In genomic region chr3:70360985-70361384, GRCh38 we compare ENCODE assay signal across 11 cellular contexts. TPM values are rescaled to one million over a fixed set of nuclear protein-coding genes. Genes with fewer than 3 reads are reported as not detected.
DNase-seq lines count a peak whose midpoint lies in the region; ATAC-seq and TF ChIP-seq lines count a peak whose summit lies in the region.
"Had no signal": no experiment of that assay in that cellular context is flagged by ENCODE, and none has a peak within 500 bp of the region (broad histone marks: within the 10 kb centered on the region; RNA-seq: fewer than 3 reads in every experiment).

No MANE protein-coding gene starts in this region.

- H3K4me3 Mint-ChIP-seq in progenitor cell of endocrine pancreas (ENCODE audit: low read depth): no peak overlapping the region

- peaks cover 6% of the 10 kb centered on the region for H3K27me3 Mint-ChIP-seq in progenitor cell of endocrine pancreas

- TF ChIP-seq CTCF in GM13977 (IDR thresholded peaks at IDR 0.05; ENCODE audit: extremely low read depth, insufficient read depth, missing control alignments) (no peak), epithelial cell of esophagus (IDR thresholded peaks at IDR 0.05; ENCODE audit: insufficient read depth, low read depth, low read length, missing control alignments) (no peak), osteoblast (IDR thresholded peaks at IDR 0.05; ENCODE audit: extremely low read depth, low read depth, low read length) (no peak), progenitor cell of endocrine pancreas (IDR thresholded peaks at IDR 0.05; ENCODE audit: unreplicated experiment) (no peak)

- in situ Hi-C loops in GM13977 (cut with MboI; ENCODE audit: low pct_unique_long_range_greater_than_20kb, low sequenced_read_pairs, unreplicated experiment): loop anchor here (25.0 kb wide), 1 partner anchor 249 kb away; no protein-coding TSS in a partner anchor

- peaks cover 6% of the 10 kb centered on the region for H3K4me1 Mint-ChIP-seq in progenitor cell of endocrine pancreas (ENCODE audit: low read depth)

- no peak overlapping the region for H3K4me3 ChIP-seq in epithelial cell of esophagus (ENCODE audit: low read length)
- H3K4me3 ChIP-seq in osteoblast (ENCODE audit: insufficient read depth, low read length): no peak overlapping the region

- H3K27ac ChIP-seq in osteoblast (ENCODE audit: low read depth, low read length): no peak overlapping the region
- H3K27ac ChIP-seq: KMS-11 had no signal

- H3K27ac Mint-ChIP-seq in progenitor cell of endocrine pancreas: no peak overlapping the region

- peaks cover 15% of the 10 kb centered on the region for H3K9me3 Mint-ChIP-seq in progenitor cell of endocrine pancreas (ENCODE audit: low read depth)

- no peaks in the 10 kb centered on the region for H3K9me3 ChIP-seq in osteoblast (ENCODE audit: low read depth, low read length)

- no peak overlapping the region for H3K4me2 ChIP-seq in osteoblast (ENCODE audit: insufficient read depth, low read length)
- H3K4me2 ChIP-seq: KMS-11 had no signal

- H3K36me3 ChIP-seq in osteoblast (ENCODE audit: insufficient read depth, low read length): no peaks in the 10 kb centered on the region

- ATAC-seq in GM21423 (IDR thresholded peaks at IDR 0.05; ENCODE audit: unreplicated experiment): peak; percentile 73
- ATAC-seq in HG03378 (IDR thresholded peaks at IDR 0.05; ENCODE audit: unreplicated experiment): peak; percentile 94

- peaks cover 1% of the 10 kb centered on the region for H3K36me3 Mint-ChIP-seq in progenitor cell of endocrine pancreas (ENCODE audit: insufficient read depth)

- no peaks in the 10 kb centered on the region for H4K20me1 ChIP-seq in osteoblast (ENCODE audit: insufficient read depth, low read length)

- DNase-seq in GM13977 (ENCODE audit: low spot score): peak; percentile 9
- peak; percentile 51 for DNase-seq in epithelial cell of esophagus (ENCODE audit: low read depth)
- DNase-seq in osteoblast (ENCODE audit: insufficient read length, low spot score, missing footprints): no peak
- DNase-seq in progenitor cell of endocrine pancreas (ENCODE audit: low spot score, unreplicated experiment): no peak
- DNase-seq in nucleus accumbens (lab: John Stamatoyannopoulos, UW): no peak
- no peak for DNase-seq in NCI-H446 (lab: John Stamatoyannopoulos, UW)
- DNase-seq: GDM1 had no signal

- no peaks in the 10 kb centered on the region for H3K79me2 ChIP-seq in osteoblast (ENCODE audit: insufficient read depth, low read length)

- no peaks in the 10 kb centered on the region for H3K27me3 ChIP-seq in osteoblast (ENCODE audit: insufficient read depth, low read length)

- no peaks in the 10 kb centered on the region for H3K4me1 ChIP-seq in osteoblast (ENCODE audit: insufficient read depth, low read length)

- no peak overlapping the region for H2AFZ ChIP-seq in osteoblast (ENCODE audit: low read length)

RNA-seq across cellular contexts. Expression of gene MDFIC2, which starts 48.5 kb away (rescaled TPM):
- total RNA-seq in osteoblast: not detected in 2 replicates
- total RNA-seq in progenitor cell of endocrine pancreas: not detected in 2 replicates
- total RNA-seq: T-helper 1 cell treated with Interleukin-12 subunit alpha and Interleukin-12 subunit beta and Interleukin-4 antibody, amounts not matched to agents 30 ng/mL and 1 ng/mL, for 36 hours had no signal

Comparison
In these comparisons a context has a peak if more than half of its experiments do, and no peak if none do; other contexts are left out.
1. DNase-seq: peak in GM13977 (single experiment) and epithelial cell of esophagus (single experiment); none in osteoblast (single experiment), progenitor cell of endocrine pancreas (single experiment), nucleus accumbens (0 of 56) and NCI-H446 (0 of 2).